Comparison of ENCODE assay signal across 20 cellular contexts in genomic region chr9:132697230-132697629, GRCh38.
"Had no signal": no experiment of that assay in that cellular context is flagged by ENCODE, and none has a peak within 500 bp of the region (broad histone marks: within the 10 kb centered on the region; RNA-seq: fewer than 3 reads in every experiment).

No MANE protein-coding gene starts in this region.

- H3K27me3 Mint-ChIP-seq: progenitor cell of endocrine pancreas had no signal

- H3K27ac ChIP-seq: cardiac muscle cell, neural progenitor cell, thyroid gland had no signal

- H3K36me3 ChIP-seq: cardiac muscle cell, neural progenitor cell had no signal

- H3K4me1 Mint-ChIP-seq: activated B cell treated with CpG ODN at 0.5 μM for 24 hours, neural progenitor cell had no signal

- H3K4me1 ChIP-seq: neural progenitor cell, thyroid gland had no signal

- H3K4me2 ChIP-seq: neural progenitor cell had no signal

- H3K4me3 Mint-ChIP-seq: activated B cell treated with CpG ODN at 0.5 μM for 24 hours; activated CD4-positive, alpha-beta memory T cell treated with anti-CD3 and anti-CD28 coated beads, Interleukin-2, amount 10 ng/mL, durations not matched to agents 7 days and 5 days; activated CD8-positive, alpha-beta memory T cell treated with anti-CD3 and anti-CD28 coated beads, Interleukin-2, amount 10 ng/mL, durations not matched to agents 7 days and 5 days; activated naive CD8-positive, alpha-beta T cell; naive thymus-derived CD4-positive, alpha-beta T cell; neural progenitor cell had no signal

- H3K9ac ChIP-seq: neural progenitor cell had no signal

- H3K27ac Mint-ChIP-seq: activated B cell treated with CpG ODN at 0.5 μM for 24 hours; activated CD4-positive, alpha-beta memory T cell treated with anti-CD3 and anti-CD28 coated beads, Interleukin-2, amount 10 ng/mL, durations not matched to agents 7 days and 5 days; activated CD8-positive, alpha-beta memory T cell treated with anti-CD3 and anti-CD28 coated beads, Interleukin-2, amount 10 ng/mL, durations not matched to agents 7 days and 5 days; activated naive CD8-positive, alpha-beta T cell; naive thymus-derived CD4-positive, alpha-beta T cell; neural progenitor cell; progenitor cell of endocrine pancreas had no signal

- H3K4me3 ChIP-seq: cardiac muscle cell, neural progenitor cell, thyroid gland had no signal

- ATAC-seq: activated CD8-positive, alpha-beta memory T cell treated with anti-CD3 and anti-CD28 coated beads, Interleukin-2, amount 10 ng/mL, durations not matched to agents 7 days and 5 days; left cardiac atrium; naive thymus-derived CD4-positive, alpha-beta T cell had no signal

- H2AFZ ChIP-seq: neural progenitor cell had no signal

- H3K27me3 ChIP-seq: cardiac muscle cell, neural progenitor cell, thyroid gland had no signal

- FAIRE-seq: islet of Langerhans, TTC549 had no signal

- H3K9me3 ChIP-seq: thyroid gland had no signal

- DNase-seq: activated B cell treated with CpG ODN at 0.5 μM for 24 hours; activated CD4-positive, alpha-beta memory T cell treated with anti-CD3 and anti-CD28 coated beads, Interleukin-2, amount 10 ng/mL, durations not matched to agents 7 days and 5 days; activated CD4-positive, alpha-beta T cell treated with anti-CD3 and anti-CD28 coated beads for 4 hours; activated CD8-positive, alpha-beta memory T cell treated with anti-CD3 and anti-CD28 coated beads, Interleukin-2, amount 10 ng/mL, durations not matched to agents 7 days and 5 days; amygdala; foreskin fibroblast; left cardiac atrium; mesenchymal stem cell; naive thymus-derived CD4-positive, alpha-beta T cell; stimulated activated CD4-positive, alpha-beta T cell treated with anti-CD3 and anti-CD28 coated beads, Interleukin-12 subunit alpha, Interleukin-12 subunit beta, amount 100 ng/mL, for 4 hours; stimulated activated CD4-positive, alpha-beta T cell treated with anti-CD3 and anti-CD28 coated beads, Interleukin-1b, Interleukin-23, amount 100 ng/mL, for 48 hours; stimulated activated CD8-positive, alpha-beta memory T cell treated with anti-CD3 and anti-CD28 coated beads, Interleukin-4, amount 100 ng/mL, for 48 hours; stimulated activated naive CD4-positive, alpha-beta T cell; thyroid gland had no signal
